ENCODE assay signal across 1 cellular context in the genomic region with DNA sequence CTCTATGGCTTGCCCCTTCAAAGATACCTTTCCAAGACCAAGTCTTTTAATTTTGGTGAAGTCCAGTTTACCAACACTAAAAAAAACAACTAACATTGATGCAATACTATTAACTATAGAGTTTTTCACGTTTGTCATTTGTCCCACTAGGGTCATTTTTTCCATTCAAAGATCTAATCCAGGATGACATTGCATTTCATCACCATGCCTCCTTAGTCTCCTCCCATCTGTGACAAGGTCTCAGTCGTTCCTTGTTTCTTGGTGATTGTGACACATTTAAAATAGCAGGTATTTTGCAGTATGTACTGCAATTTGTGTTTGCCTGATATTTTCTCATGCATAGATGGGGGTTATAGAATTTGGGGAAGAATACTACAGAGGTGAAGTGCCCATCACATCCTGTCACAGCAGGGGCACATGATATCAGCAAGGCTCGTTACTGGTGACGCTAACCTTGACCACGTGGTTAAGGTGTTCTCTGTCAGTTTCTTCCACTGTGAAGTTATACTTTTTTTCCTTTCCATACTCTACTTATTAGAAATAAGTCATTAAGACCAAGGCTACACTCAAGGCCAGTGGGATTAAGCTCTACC.
TF ChIP-seq lines count a peak whose summit lies in the region.

No MANE protein-coding gene starts in this region.

TF ChIP-seq in K562, 482 proteins besides CTCF, POLR2A, EP300 and RAD21 (continued from another document):
- TF ChIP-seq, protein P1, sequence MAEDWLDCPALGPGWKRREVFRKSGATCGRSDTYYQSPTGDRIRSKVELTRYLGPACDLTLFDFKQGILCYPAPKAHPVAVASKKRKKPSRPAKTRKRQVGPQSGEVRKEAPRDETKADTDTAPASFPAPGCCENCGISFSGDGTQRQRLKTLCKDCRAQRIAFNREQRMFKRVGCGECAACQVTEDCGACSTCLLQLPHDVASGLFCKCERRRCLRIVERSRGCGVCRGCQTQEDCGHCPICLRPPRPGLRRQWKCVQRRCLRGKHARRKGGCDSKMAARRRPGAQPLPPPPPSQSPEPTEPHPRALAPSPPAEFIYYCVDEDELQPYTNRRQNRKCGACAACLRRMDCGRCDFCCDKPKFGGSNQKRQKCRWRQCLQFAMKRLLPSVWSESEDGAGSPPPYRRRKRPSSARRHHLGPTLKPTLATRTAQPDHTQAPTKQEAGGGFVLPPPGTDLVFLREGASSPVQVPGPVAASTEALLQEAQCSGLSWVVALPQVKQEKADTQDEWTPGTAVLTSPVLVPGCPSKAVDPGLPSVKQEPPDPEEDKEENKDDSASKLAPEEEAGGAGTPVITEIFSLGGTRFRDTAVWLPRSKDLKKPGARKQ (CRISPR knock-in tag; IDR thresholded peaks at IDR 0.05): no peak
- TF ChIP-seq, protein P2, sequence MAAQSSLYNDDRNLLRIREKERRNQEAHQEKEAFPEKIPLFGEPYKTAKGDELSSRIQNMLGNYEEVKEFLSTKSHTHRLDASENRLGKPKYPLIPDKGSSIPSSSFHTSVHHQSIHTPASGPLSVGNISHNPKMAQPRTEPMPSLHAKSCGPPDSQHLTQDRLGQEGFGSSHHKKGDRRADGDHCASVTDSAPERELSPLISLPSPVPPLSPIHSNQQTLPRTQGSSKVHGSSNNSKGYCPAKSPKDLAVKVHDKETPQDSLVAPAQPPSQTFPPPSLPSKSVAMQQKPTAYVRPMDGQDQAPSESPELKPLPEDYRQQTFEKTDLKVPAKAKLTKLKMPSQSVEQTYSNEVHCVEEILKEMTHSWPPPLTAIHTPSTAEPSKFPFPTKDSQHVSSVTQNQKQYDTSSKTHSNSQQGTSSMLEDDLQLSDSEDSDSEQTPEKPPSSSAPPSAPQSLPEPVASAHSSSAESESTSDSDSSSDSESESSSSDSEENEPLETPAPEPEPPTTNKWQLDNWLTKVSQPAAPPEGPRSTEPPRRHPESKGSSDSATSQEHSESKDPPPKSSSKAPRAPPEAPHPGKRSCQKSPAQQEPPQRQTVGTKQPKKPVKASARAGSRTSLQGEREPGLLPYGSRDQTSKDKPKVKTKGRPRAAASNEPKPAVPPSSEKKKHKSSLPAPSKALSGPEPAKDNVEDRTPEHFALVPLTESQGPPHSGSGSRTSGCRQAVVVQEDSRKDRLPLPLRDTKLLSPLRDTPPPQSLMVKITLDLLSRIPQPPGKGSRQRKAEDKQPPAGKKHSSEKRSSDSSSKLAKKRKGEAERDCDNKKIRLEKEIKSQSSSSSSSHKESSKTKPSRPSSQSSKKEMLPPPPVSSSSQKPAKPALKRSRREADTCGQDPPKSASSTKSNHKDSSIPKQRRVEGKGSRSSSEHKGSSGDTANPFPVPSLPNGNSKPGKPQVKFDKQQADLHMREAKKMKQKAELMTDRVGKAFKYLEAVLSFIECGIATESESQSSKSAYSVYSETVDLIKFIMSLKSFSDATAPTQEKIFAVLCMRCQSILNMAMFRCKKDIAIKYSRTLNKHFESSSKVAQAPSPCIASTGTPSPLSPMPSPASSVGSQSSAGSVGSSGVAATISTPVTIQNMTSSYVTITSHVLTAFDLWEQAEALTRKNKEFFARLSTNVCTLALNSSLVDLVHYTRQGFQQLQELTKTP (IDR thresholded peaks at IDR 0.05; ENCODE audit: low read depth in 1 of 2, partially characterized antibody in 2 of 2): peak in 1 of 2 experiments; percentile 64
- 0 out of 2 replicates have a peak, but pooled peaks have one; percentile 17 for TF ChIP-seq ZNF766 (CRISPR knock-in tag; conservative IDR thresholded peaks at IDR 0.05)
- TF ChIP-seq, protein P3, sequence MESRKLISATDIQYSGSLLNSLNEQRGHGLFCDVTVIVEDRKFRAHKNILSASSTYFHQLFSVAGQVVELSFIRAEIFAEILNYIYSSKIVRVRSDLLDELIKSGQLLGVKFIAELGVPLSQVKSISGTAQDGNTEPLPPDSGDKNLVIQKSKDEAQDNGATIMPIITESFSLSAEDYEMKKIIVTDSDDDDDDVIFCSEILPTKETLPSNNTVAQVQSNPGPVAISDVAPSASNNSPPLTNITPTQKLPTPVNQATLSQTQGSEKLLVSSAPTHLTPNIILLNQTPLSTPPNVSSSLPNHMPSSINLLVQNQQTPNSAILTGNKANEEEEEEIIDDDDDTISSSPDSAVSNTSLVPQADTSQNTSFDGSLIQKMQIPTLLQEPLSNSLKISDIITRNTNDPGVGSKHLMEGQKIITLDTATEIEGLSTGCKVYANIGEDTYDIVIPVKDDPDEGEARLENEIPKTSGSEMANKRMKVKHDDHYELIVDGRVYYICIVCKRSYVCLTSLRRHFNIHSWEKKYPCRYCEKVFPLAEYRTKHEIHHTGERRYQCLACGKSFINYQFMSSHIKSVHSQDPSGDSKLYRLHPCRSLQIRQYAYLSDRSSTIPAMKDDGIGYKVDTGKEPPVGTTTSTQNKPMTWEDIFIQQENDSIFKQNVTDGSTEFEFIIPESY (CRISPR knock-in tag; IDR thresholded peaks at IDR 0.05): no peak
- TF ChIP-seq DPF2 (IDR thresholded peaks at IDR 0.05): peak; percentile 24; the same call in 1 of the 2 replicates
- no peak for TF ChIP-seq ZNF165 (CRISPR knock-in tag; IDR thresholded peaks at IDR 0.05; ENCODE audit: borderline replicate concordance)
- peak; percentile 92 for TF ChIP-seq NFATC3 (IDR thresholded peaks at IDR 0.05)
- no peak for TF ChIP-seq KAT7 (CRISPR knock-in tag; IDR thresholded peaks at IDR 0.05; ENCODE audit: borderline replicate concordance)
- no peak for TF ChIP-seq ZZZ3 (IDR thresholded peaks at IDR 0.05)
- TF ChIP-seq, protein P4, sequence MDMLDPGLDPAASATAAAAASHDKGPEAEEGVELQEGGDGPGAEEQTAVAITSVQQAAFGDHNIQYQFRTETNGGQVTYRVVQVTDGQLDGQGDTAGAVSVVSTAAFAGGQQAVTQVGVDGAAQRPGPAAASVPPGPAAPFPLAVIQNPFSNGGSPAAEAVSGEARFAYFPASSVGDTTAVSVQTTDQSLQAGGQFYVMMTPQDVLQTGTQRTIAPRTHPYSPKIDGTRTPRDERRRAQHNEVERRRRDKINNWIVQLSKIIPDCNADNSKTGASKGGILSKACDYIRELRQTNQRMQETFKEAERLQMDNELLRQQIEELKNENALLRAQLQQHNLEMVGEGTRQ (CRISPR knock-in tag; IDR thresholded peaks at IDR 0.05): peak; percentile 31
- peak; percentile 47; the same call in 1 of the 2 replicates for TF ChIP-seq SMARCA4 (IDR thresholded peaks at IDR 0.05)
- TF ChIP-seq, protein P5, sequence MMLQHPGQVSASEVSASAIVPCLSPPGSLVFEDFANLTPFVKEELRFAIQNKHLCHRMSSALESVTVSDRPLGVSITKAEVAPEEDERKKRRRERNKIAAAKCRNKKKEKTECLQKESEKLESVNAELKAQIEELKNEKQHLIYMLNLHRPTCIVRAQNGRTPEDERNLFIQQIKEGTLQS (IDR thresholded peaks at IDR 0.05): peak; percentile 83
- TF ChIP-seq, protein P5 (CRISPR knock-in tag; conservative IDR thresholded peaks at IDR 0.05): no peak
- no peak for TF ChIP-seq TFAM (CRISPR knock-in tag; conservative IDR thresholded peaks at IDR 0.05)
- TF ChIP-seq FOSL1 (tag; conservative IDR thresholded peaks at IDR 0.05): peak; percentile 73
- peak; percentile 61 for TF ChIP-seq RAD51 (IDR thresholded peaks at IDR 0.05; ENCODE audit: borderline replicate concordance, low read depth)
- TF ChIP-seq ZNF316 (IDR thresholded peaks at IDR 0.05): peak; percentile 48
- no peak for TF ChIP-seq ATF1 (CRISPR knock-in tag; IDR thresholded peaks at IDR 0.05)
- peak; percentile 60 for TF ChIP-seq ATF1 (tag; IDR thresholded peaks at IDR 0.05)
- no peak for TF ChIP-seq PCBP2 (IDR thresholded peaks at IDR 0.05; ENCODE audit: low read depth, low read length, poor library complexity, severe bottlenecking)
- TF ChIP-seq JUN (IDR thresholded peaks at IDR 0.05; ENCODE audit: borderline replicate concordance, low read depth, low read length): 0 out of 2 replicates have a peak, but pooled peaks have one; percentile 36
- TF ChIP-seq JUN (CRISPR knock-in tag; IDR thresholded peaks at IDR 0.05; ENCODE audit: borderline replicate concordance): no peak
- peak; percentile 77 for TF ChIP-seq JUND (IDR thresholded peaks at IDR 0.05; ENCODE audit: borderline replicate concordance, low read depth, low read length)
- peak; percentile 86; the same call in 1 of the 3 replicates for TF ChIP-seq JUND (tag; IDR thresholded peaks at IDR 0.05; ENCODE audit: borderline replicate concordance, low read depth, low read length)
- peak; percentile 34 to 53; a peak in 2 of 4 replicates for TF ChIP-seq TRIM24 (IDR thresholded peaks at IDR 0.05)
- TF ChIP-seq ATF7 (IDR thresholded peaks at IDR 0.05): peak; percentile 81; the same call in 1 of the 2 replicates
- TF ChIP-seq EP400 (IDR thresholded peaks at IDR 0.05): peak; percentile 32; the same call in 1 of the 2 replicates
- no peak for TF ChIP-seq KAT8 (IDR thresholded peaks at IDR 0.05; ENCODE audit: low read depth)
- TF ChIP-seq MEIS2 (IDR thresholded peaks at IDR 0.05; ENCODE audit: partially characterized antibody): peak; percentile 9
- TF ChIP-seq C11orf30 (IDR thresholded peaks at IDR 0.05; ENCODE audit: low read depth): peak; percentile 57
- TF ChIP-seq ARID1B (IDR thresholded peaks at IDR 0.05): peak; percentile 16; the same call in 1 of the 2 replicates
- TF ChIP-seq ZNF589 (CRISPR knock-in tag; IDR thresholded peaks at IDR 0.05; ENCODE audit: low read depth): peak; percentile 72
- no peak for TF ChIP-seq SP2 (IDR thresholded peaks at IDR 0.05; ENCODE audit: extremely low read depth, low read depth, low read length, poor library complexity, severe bottlenecking)
- TF ChIP-seq, protein P6, sequence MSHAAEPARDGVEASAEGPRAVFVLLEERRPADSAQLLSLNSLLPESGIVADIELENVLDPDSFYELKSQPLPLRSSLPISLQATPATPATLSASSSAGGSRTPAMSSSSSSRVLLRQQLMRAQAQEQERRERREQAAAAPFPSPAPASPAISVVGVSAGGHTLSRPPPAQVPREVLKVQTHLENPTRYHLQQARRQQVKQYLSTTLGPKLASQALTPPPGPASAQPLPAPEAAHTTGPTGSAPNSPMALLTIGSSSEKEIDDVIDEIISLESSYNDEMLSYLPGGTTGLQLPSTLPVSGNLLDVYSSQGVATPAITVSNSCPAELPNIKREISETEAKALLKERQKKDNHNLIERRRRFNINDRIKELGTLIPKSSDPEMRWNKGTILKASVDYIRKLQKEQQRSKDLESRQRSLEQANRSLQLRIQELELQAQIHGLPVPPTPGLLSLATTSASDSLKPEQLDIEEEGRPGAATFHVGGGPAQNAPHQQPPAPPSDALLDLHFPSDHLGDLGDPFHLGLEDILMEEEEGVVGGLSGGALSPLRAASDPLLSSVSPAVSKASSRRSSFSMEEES (CRISPR knock-in tag; IDR thresholded peaks at IDR 0.05): no peak
- peak; percentile 25; the same call in 1 of the 2 replicates for TF ChIP-seq MAFF (IDR thresholded peaks at IDR 0.05; ENCODE audit: low read length)
